In the genomic region with DNA sequence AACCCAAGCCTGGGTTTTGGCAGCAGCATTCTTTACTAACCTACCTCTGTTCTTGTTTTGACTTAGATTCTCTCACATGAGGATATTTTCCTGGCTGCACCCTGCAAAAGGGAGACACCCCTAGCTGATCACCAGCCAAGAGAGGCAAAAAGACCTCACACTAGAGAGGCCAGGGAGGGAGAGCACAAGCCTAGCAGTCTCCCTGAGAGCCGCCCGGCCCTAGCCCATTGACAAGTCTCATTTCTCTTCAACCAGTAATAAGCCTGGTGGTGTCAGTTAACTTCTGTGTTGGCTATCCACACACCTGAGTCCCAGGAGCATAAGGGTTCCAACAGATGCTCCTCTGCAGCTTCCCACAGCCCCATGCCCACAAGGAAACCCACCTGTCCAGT, we compare ENCODE assay signal across 14 cellular contexts. TPM values are rescaled to one million over a fixed set of nuclear protein-coding genes. Genes with fewer than 3 reads are reported as not detected.
DNase-seq lines count a peak whose midpoint lies in the region; ATAC-seq, FAIRE-seq and TF ChIP-seq lines count a peak whose summit lies in the region.
"Had no signal": no experiment of that assay in that cellular context is flagged by ENCODE, and none has a peak within 500 bp of the region (broad histone marks: within the 10 kb centered on the region; RNA-seq: fewer than 3 reads in every experiment).

No MANE protein-coding gene starts in this region.

- BruUV-seq in HCT116 (replicated peaks; lab: Mats Ljungman, UMichigan): no TSS peak

- H3K4me1 ChIP-seq in BLaER1: peaks cover 55% of the 10 kb centered on the region
- H3K4me1 ChIP-seq in HCT116 (ENCODE audit: control insufficient read depth in 1 of 2, insufficient read depth in 2 of 2, low read length in 2 of 2): peaks cover 37% of the 10 kb centered on the region in 2 experiments
- peaks cover 0 to 13% of the 10 kb centered on the region in 2 donors for H3K4me1 ChIP-seq in muscle layer of duodenum (ENCODE audit: control insufficient read depth in 1 of 2, insufficient read depth in 2 of 2, low read length in 2 of 2)

- H3K36me3 ChIP-seq in BLaER1 (no peaks in the 10 kb centered on the region), HCT116 (ENCODE audit: control insufficient read depth in 1 of 2, insufficient read depth in 2 of 2, low read length in 2 of 2) (no peaks in the 10 kb centered on the region), muscle layer of duodenum (ENCODE audit: control insufficient read depth in 1 of 2, insufficient read depth in 2 of 2, low read length in 2 of 2) (peaks cover 0 to 3% of the 10 kb centered on the region in 2 donors)

- H3K9ac ChIP-seq in BLaER1 (no peak overlapping the region; the same call in 1 of the 2 replicates), HCT116 (ENCODE audit: low read length) (peak overlapping the region; percentile 15; the same call in 1 of the 2 replicates)

- H3K4me3 ChIP-seq in BLaER1: no peak overlapping the region
- no peak overlapping the region for H3K4me3 ChIP-seq in HCT116 (replicated peaks in 1 of 2; ENCODE audit: low read depth in 1 of 2, low read length in 2 of 2)
- H3K4me3 ChIP-seq in muscle layer of duodenum (ENCODE audit: low read depth in 1 of 2, low read length in 2 of 2): no peak overlapping the region

- no peaks in the 10 kb centered on the region for H3K27me3 ChIP-seq in BLaER1
- H3K27me3 ChIP-seq in HCT116 (ENCODE audit: insufficient read depth, low read length): no peaks in the 10 kb centered on the region
- H3K27me3 ChIP-seq in muscle layer of duodenum (ENCODE audit: low read depth, low read length): no peaks in the 10 kb centered on the region

- peak overlapping the region; percentile 52 for H3K27ac Mint-ChIP-seq in activated T-helper 2 cell treated with anti-CD3 and anti-CD28 coated beads, Interferon-gamma antibody, Interleukin-2, Interleukin-4, amounts not matched to agents 10 μg/mL and 5 μg/mL and 100 μg/mL, durations not matched to agents 14 hours and 24 hours and 36 hours

- ATAC-seq in HCT116 (no peak), HG02840 (IDR thresholded peaks at IDR 0.05; ENCODE audit: low FRiP score, unreplicated experiment) (no peak), HG03439 (IDR thresholded peaks at IDR 0.05; ENCODE audit: unreplicated experiment) (no peak), GM19351 (IDR thresholded peaks at IDR 0.05; ENCODE audit: unreplicated experiment) (no peak)

- H3K9me3 ChIP-seq in BLaER1 (no peaks in the 10 kb centered on the region), HCT116 (ENCODE audit: control insufficient read depth in 1 of 2, insufficient read depth in 1 of 2, low read depth in 1 of 2, low read length in 2 of 2) (no peaks in the 10 kb centered on the region), muscle layer of duodenum (ENCODE audit: control insufficient read depth in 1 of 2, low read length in 2 of 2) (no peaks in the 10 kb centered on the region)

- H3K4me1 Mint-ChIP-seq in activated T-helper 2 cell treated with anti-CD3 and anti-CD28 coated beads, Interferon-gamma antibody, Interleukin-2, Interleukin-4, amounts not matched to agents 10 μg/mL and 5 μg/mL and 100 μg/mL, durations not matched to agents 14 hours and 24 hours and 36 hours (ENCODE audit: low read depth): peaks cover 56% of the 10 kb centered on the region

- no peaks in the 10 kb centered on the region for H3K27me3 Mint-ChIP-seq in activated T-helper 2 cell treated with anti-CD3 and anti-CD28 coated beads, Interferon-gamma antibody, Interleukin-2, Interleukin-4, amounts not matched to agents 10 μg/mL and 5 μg/mL and 100 μg/mL, durations not matched to agents 14 hours and 24 hours and 36 hours (ENCODE audit: low read depth)

- RAD21 ChIA-PET in HCT116 (lab: Charles Lee; ENCODE audit: low non-redundant PET in 1 of 2, low total read pairs in 2 of 2, uncharacterized antibody in 2 of 2, unreplicated experiment in 2 of 2): interaction anchor here in 1 of 2 experiments (0.7 kb wide), 1 partner anchor 17 kb away, joined by 3 read pairs; no protein-coding TSS in a partner anchor

- no peak for TF ChIP-seq CTCF in HCT116 (IDR thresholded peaks at IDR 0.05 in 2 of 3, conservative IDR thresholded peaks at IDR 0.05 in 1 of 3; ENCODE audit: borderline replicate concordance in 1 of 3, insufficient read depth in 1 of 3, low read depth in 2 of 3, low read length in 2 of 3)

- no peak overlapping the region for H3K4me3 Mint-ChIP-seq in activated T-helper 2 cell treated with anti-CD3 and anti-CD28 coated beads, Interferon-gamma antibody, Interleukin-2, Interleukin-4, amounts not matched to agents 10 μg/mL and 5 μg/mL and 100 μg/mL, durations not matched to agents 14 hours and 24 hours and 36 hours (ENCODE audit: low read depth)

- no peak overlapping the region for H3K27ac ChIP-seq in BLaER1
- H3K27ac ChIP-seq in HCT116 (ENCODE audit: low read depth, low read length): no peak overlapping the region
- peak overlapping the region; percentile 7 for H3K27ac ChIP-seq in muscle layer of duodenum (ENCODE audit: low read length)

- no peaks in the 10 kb centered on the region for H3K9me3 Mint-ChIP-seq in activated T-helper 2 cell treated with anti-CD3 and anti-CD28 coated beads, Interferon-gamma antibody, Interleukin-2, Interleukin-4, amounts not matched to agents 10 μg/mL and 5 μg/mL and 100 μg/mL, durations not matched to agents 14 hours and 24 hours and 36 hours

- no peak for TF ChIP-seq POLR2A in HCT116 (IDR thresholded peaks at IDR 0.05; ENCODE audit: borderline replicate concordance, extremely low read depth, insufficient read depth, insufficient read length)
- no peak for TF ChIP-seq POLR2A in H54 (IDR thresholded peaks at IDR 0.05; ENCODE audit: low read depth, low read length)

- no peaks in the 10 kb centered on the region for H3K9me2 ChIP-seq in HCT116 (ENCODE audit: insufficient read depth)

- intact Hi-C loops in HCT116 (cut with micrococcal nuclease): no loop called here
- intact Hi-C loops in activated T-helper 2 cell treated with anti-CD3 and anti-CD28 coated beads, Interferon-gamma antibody, Interleukin-2, Interleukin-4, amounts not matched to agents 10 μg/mL and 5 μg/mL and 100 μg/mL, durations not matched to agents 14 hours and 24 hours and 36 hours (cut with micrococcal nuclease): loop anchor here (2.0 to 10.0 kb wide), 3 partner anchors 59 to 179 kb away; a partner anchor contains a TSS

- peaks cover 5% of the 10 kb centered on the region for H3K36me3 Mint-ChIP-seq in activated T-helper 2 cell treated with anti-CD3 and anti-CD28 coated beads, Interferon-gamma antibody, Interleukin-2, Interleukin-4, amounts not matched to agents 10 μg/mL and 5 μg/mL and 100 μg/mL, durations not matched to agents 14 hours and 24 hours and 36 hours (ENCODE audit: low read depth)

- H2AFZ ChIP-seq in HCT116 (ENCODE audit: low read depth, low read length, poor library complexity, severe bottlenecking): no peak overlapping the region

- POLR2A ChIA-PET in HCT116 (lab: Charles Lee): interaction anchor here (2.3 kb wide), 1 partner anchor 19 kb away, joined by 6 read pairs; no protein-coding TSS in a partner anchor

- FAIRE-seq in H54 (lab: Jason Lieb, UNC): no peak
- FAIRE-seq: GM18507 had no signal

- no peaks in the 10 kb centered on the region for H3K79me2 ChIP-seq in HCT116 (ENCODE audit: insufficient read depth, low read length)

- H3K4me2 ChIP-seq in BLaER1: peak overlapping the region; percentile 31
- no peak overlapping the region for H3K4me2 ChIP-seq in HCT116 (ENCODE audit: low read length)

- DNase-seq in HCT116 (ENCODE audit: low read depth, low spot score): no peak
- DNase-seq in activated T-helper 2 cell treated with anti-CD3 and anti-CD28 coated beads, Interferon-gamma antibody, Interleukin-2, Interleukin-4, amounts not matched to agents 10 μg/mL and 5 μg/mL and 100 μg/mL, durations not matched to agents 14 hours and 24 hours and 36 hours (ENCODE audit: low spot score): no peak
- DNase-seq in H54 (ENCODE audit: insufficient read length, low spot score): no peak
- DNase-seq: AML-193; central memory CD4-positive, alpha-beta T cell; effector CD8-positive, alpha-beta T cell; KBM-7; NCI-H1105 had no signal

- no peak for TF ChIP-seq RAD21 in HCT116 (IDR thresholded peaks at IDR 0.05; ENCODE audit: low read depth)

- CTCF ChIA-PET in HCT116 (lab: Charles Lee): no interaction called here

- H4K20me1 ChIP-seq in BLaER1 (no peaks in the 10 kb centered on the region), HCT116 (ENCODE audit: insufficient read depth) (no peaks in the 10 kb centered on the region)

TF ChIP-seq in HCT116, 20 proteins besides CTCF, POLR2A, EP300 and RAD21:
- TF ChIP-seq, protein P1, sequence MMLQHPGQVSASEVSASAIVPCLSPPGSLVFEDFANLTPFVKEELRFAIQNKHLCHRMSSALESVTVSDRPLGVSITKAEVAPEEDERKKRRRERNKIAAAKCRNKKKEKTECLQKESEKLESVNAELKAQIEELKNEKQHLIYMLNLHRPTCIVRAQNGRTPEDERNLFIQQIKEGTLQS (IDR thresholded peaks at IDR 0.05): no peak
- no peak for TF ChIP-seq SIN3A (IDR thresholded peaks at IDR 0.05; ENCODE audit: low read depth)
- no peak for TF ChIP-seq ZNF274 (IDR thresholded peaks at IDR 0.05; ENCODE audit: low read depth, low read length)
- TF ChIP-seq SP1 (IDR thresholded peaks at IDR 0.05; ENCODE audit: low read depth): no peak

RNA-seq across cellular contexts. Expression of a gene that starts 18.5 kb away (rescaled TPM):
- total RNA-seq in HCT116 (2021; ENCODE audit: unreplicated experiment): 298 TPM
- polyA plus RNA-seq in HCT116 (2012): 252 and 301 TPM in 2 replicates
- total RNA-seq in activated T-helper 2 cell treated with anti-CD3 and anti-CD28 coated beads, Interferon-gamma antibody, Interleukin-2, Interleukin-4, amounts not matched to agents 10 μg/mL and 5 μg/mL and 100 μg/mL, durations not matched to agents 14 hours and 24 hours and 36 hours: 166 and 175 TPM in 2 replicates
